8 cellular contexts compared by ENCODE assay signal in the genomic region with DNA sequence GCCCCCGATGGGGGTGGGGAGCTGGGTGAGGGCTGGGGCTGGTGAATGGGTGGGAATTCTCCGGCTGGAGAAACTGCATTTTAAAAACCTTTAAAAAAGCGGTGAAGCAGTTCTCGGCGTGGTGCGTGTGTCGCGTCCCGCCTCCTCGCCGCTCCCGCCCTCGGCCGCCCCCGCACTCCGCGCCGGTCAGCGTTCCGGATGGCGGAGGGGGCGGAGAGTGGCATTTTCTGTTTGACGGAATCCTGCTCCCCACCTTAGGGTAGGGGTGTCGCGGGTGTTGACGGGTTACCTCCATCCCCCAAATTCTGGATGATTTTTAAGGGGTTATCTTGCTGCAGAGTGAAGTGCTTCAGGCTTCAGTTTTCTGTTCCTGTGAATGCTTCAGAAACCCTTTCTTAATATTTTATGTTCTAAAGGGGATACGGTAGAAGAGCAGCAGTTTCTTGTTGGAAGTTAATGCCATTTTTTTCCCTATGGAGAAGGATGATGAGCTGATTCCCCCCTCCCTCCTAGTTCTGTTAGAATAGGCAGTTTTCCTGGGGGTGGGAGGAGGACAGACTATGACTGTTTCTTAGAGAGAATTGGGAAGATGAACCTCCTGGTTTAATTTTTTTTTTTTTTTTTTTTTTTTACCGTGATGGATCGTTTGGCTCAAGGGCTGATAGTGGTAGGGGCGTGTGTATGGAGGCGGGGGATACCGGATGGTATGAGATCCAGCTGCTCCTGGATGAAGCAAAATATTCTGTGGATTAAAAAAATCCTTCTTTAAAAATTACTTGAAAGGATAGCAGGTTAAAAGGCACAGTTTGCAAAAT. TPM values are rescaled to one million over a fixed set of nuclear protein-coding genes. Genes with fewer than 3 reads are reported as not detected.
DNase-seq lines count a peak whose midpoint lies in the region; ATAC-seq lines count a peak whose summit lies in the region.

No MANE protein-coding gene starts in this region.

- no peaks in the 10 kb centered on the region for H3K4me1 ChIP-seq in esophagus (ENCODE audit: control insufficient read depth in 2 of 2, insufficient read depth in 2 of 2, low read length in 1 of 2)
- H3K4me1 ChIP-seq in muscle layer of duodenum (ENCODE audit: control insufficient read depth in 1 of 2, insufficient read depth in 2 of 2, low read length in 2 of 2): peaks cover 0 to 20% of the 10 kb centered on the region in 2 donors

- no peaks in the 10 kb centered on the region for H3K9me3 Mint-ChIP-seq in stimulated activated naive CD8-positive, alpha-beta T cell treated with anti-CD3 and anti-CD28 coated beads, Interleukin-15, Interleukin-2, amounts not matched to agents 100 ng/mL and 50 ng/mL, for 24 hours

- peak overlapping the region; percentile 71 for H3K27ac Mint-ChIP-seq in stimulated activated naive CD8-positive, alpha-beta T cell treated with anti-CD3 and anti-CD28 coated beads, Interleukin-15, Interleukin-2, amounts not matched to agents 100 ng/mL and 50 ng/mL, for 24 hours

- H3K27ac ChIP-seq in esophagus (ENCODE audit: low read depth in 2 of 2, low read length in 1 of 2): peak overlapping the region; percentile 51 to 76
- peak overlapping the region; percentile 56 for H3K27ac ChIP-seq in muscle layer of duodenum (ENCODE audit: low read length)

- intact Hi-C loops in Right ventricle myocardium inferior (cut with DNase I) (loop anchor here (5.0 kb wide), 3 partner anchors 83 to 203 kb away; no protein-coding TSS in a partner anchor), cardiac septum (cut with DNase I) (loop anchor here (5.0 kb wide), 1 partner anchor 92 kb away; the partner anchor contains the start of gene CYP20A1)

- H3K36me3 ChIP-seq in esophagus (ENCODE audit: control insufficient read depth in 2 of 2, insufficient read depth in 2 of 2, low read length in 1 of 2): no peaks in the 10 kb centered on the region
- no peaks in the 10 kb centered on the region for H3K36me3 ChIP-seq in muscle layer of duodenum (ENCODE audit: control insufficient read depth in 1 of 2, insufficient read depth in 2 of 2, low read length in 2 of 2)

- peaks cover 40% of the 10 kb centered on the region for H3K4me1 Mint-ChIP-seq in stimulated activated naive CD8-positive, alpha-beta T cell treated with anti-CD3 and anti-CD28 coated beads, Interleukin-15, Interleukin-2, amounts not matched to agents 100 ng/mL and 50 ng/mL, for 24 hours (ENCODE audit: low read depth)

- H3K4me3 ChIP-seq in esophagus (ENCODE audit: low read depth in 1 of 2, low read length in 2 of 2): peak overlapping the region; percentile 83 to 90
- peak overlapping the region; percentile 84 to 99 for H3K4me3 ChIP-seq in muscle layer of duodenum (ENCODE audit: low read depth in 1 of 2, low read length in 2 of 2)

- H3K4me3 Mint-ChIP-seq in stimulated activated naive CD8-positive, alpha-beta T cell treated with anti-CD3 and anti-CD28 coated beads, Interleukin-15, Interleukin-2, amounts not matched to agents 100 ng/mL and 50 ng/mL, for 24 hours: peak overlapping the region; percentile 91

- no peaks in the 10 kb centered on the region for H3K27me3 Mint-ChIP-seq in stimulated activated naive CD8-positive, alpha-beta T cell treated with anti-CD3 and anti-CD28 coated beads, Interleukin-15, Interleukin-2, amounts not matched to agents 100 ng/mL and 50 ng/mL, for 24 hours

- no peaks in the 10 kb centered on the region for H3K27me3 ChIP-seq in esophagus (ENCODE audit: control insufficient read depth in 1 of 2, insufficient read depth in 2 of 2, low read length in 2 of 2)
- no peaks in the 10 kb centered on the region for H3K27me3 ChIP-seq in muscle layer of duodenum (ENCODE audit: low read depth, low read length)

- peak; percentile 63 for ATAC-seq in Right ventricle myocardium inferior
- peak; percentile 66 for ATAC-seq in HG02885 (IDR thresholded peaks at IDR 0.05; ENCODE audit: poor library complexity, unreplicated experiment)

- 1 to 2% methylated on average over 32 of the region's 32 CpGs for WGBS in esophagus, 2 donors

- DNase-seq in Right ventricle myocardium inferior (ENCODE audit: missing footprints) (no peak), cardiac septum (ENCODE audit: low spot score) (no peak), NCI-H2227 treated with DMSO at 0.1 percent for 48 hours (lab: John Stamatoyannopoulos, UW) (peak; percentile 83)
- peak; percentile 81 for DNase-seq in activated CD8-positive, alpha-beta memory T cell treated with anti-CD3 and anti-CD28 coated beads, Interleukin-2, amount 50 U/mL, for 48 hours

- H3K9me3 ChIP-seq in esophagus (ENCODE audit: control insufficient read depth in 2 of 2, insufficient read depth in 1 of 2, low read depth in 1 of 2, low read length in 1 of 2): no peaks in the 10 kb centered on the region
- H3K9me3 ChIP-seq in muscle layer of duodenum (ENCODE audit: control insufficient read depth in 1 of 2, low read length in 2 of 2): no peaks in the 10 kb centered on the region

- peaks cover 6% of the 10 kb centered on the region for H3K36me3 Mint-ChIP-seq in stimulated activated naive CD8-positive, alpha-beta T cell treated with anti-CD3 and anti-CD28 coated beads, Interleukin-15, Interleukin-2, amounts not matched to agents 100 ng/mL and 50 ng/mL, for 24 hours (ENCODE audit: low read depth)

RNA-seq across cellular contexts. Expression of gene ABI2, which starts 0.7 kb away (rescaled TPM):
- total RNA-seq in Right ventricle myocardium inferior: 43.5 TPM
- 91.7 TPM for total RNA-seq in cardiac septum
- 1 to 10 TPM; 5.1 to 6.4 TPM for polyA plus RNA-seq in esophagus

Comparison
In these comparisons a context has a peak if more than half of its experiments do, and no peak if none do; other contexts are left out.
1. DNase-seq: peak in NCI-H2227 treated with DMSO at 0.1 percent for 48 hours (single experiment) and activated CD8-positive, alpha-beta memory T cell treated with anti-CD3 and anti-CD28 coated beads, Interleukin-2, amount 50 U/mL, for 48 hours (single experiment); none in Right ventricle myocardium inferior (single experiment) and cardiac septum (single experiment).